9 cellular contexts compared by ENCODE assay signal in the genomic region with DNA sequence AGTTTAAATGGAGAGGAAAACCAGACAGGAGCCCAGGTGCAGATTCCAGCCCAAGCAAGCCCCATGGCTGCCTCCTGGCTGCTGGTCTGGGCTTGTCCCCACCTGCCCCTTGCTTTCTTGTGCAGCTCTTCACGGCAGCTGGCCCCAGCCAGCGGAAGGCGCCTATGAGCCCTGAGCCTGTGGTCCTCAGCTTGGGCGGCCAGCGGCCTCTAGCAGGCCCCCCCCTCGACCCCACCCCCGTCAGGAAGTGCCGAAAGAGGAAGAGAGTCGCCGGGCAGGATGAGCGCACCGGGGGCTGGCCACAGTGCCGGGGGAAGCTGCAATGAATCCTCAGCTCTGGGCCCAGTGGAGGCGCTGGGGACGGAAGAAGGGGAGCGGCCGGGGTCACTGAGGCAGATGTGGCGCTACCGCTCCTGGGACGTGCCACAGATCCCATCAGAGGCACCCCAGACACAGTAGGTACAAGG. TPM values are rescaled to one million over a fixed set of nuclear protein-coding genes. Genes with fewer than 3 reads are reported as not detected.
DNase-seq lines count a peak whose midpoint lies in the region; ATAC-seq and TF ChIP-seq lines count a peak whose summit lies in the region.
"Had no signal": no experiment of that assay in that cellular context is flagged by ENCODE, and none has a peak within 500 bp of the region (broad histone marks: within the 10 kb centered on the region; RNA-seq: fewer than 3 reads in every experiment).

No MANE protein-coding gene starts in this region.

- H3K9me3 ChIP-seq in Loucy (ENCODE audit: insufficient read depth, low read depth, low read length) (no peaks in the 10 kb centered on the region), lower lobe of right lung (no peaks in the 10 kb centered on the region)

- H3K27me3 ChIP-seq in Loucy (ENCODE audit: insufficient read depth, low read length, poor library complexity, severe bottlenecking): no peaks in the 10 kb centered on the region
- H3K27me3 ChIP-seq in lower lobe of right lung (ENCODE audit: low read depth): no peaks in the 10 kb centered on the region

- H3K4me1 ChIP-seq in Loucy (ENCODE audit: insufficient read depth, low read length, poor library complexity, severe bottlenecking): peaks cover 82% of the 10 kb centered on the region
- H3K4me1 ChIP-seq in lower lobe of right lung: peaks cover 78% of the 10 kb centered on the region
- no peaks in the 10 kb centered on the region for H3K4me1 ChIP-seq in urinary bladder (ENCODE audit: insufficient read depth)

- ATAC-seq in lower lobe of right lung: peak; percentile 34 to 47
- no peak for ATAC-seq in GM19351 (IDR thresholded peaks at IDR 0.05; ENCODE audit: unreplicated experiment)
- ATAC-seq in GM18517 (IDR thresholded peaks at IDR 0.05; ENCODE audit: unreplicated experiment): no peak
- ATAC-seq: HCT116 had no signal

- H2AFZ ChIP-seq in Loucy (ENCODE audit: low read length): no peak overlapping the region

- no peaks in the 10 kb centered on the region for H3K36me3 ChIP-seq in Loucy (ENCODE audit: insufficient read depth, low read length)
- no peaks in the 10 kb centered on the region for H3K36me3 ChIP-seq in lower lobe of right lung
- no peaks in the 10 kb centered on the region for H3K36me3 ChIP-seq in urinary bladder (ENCODE audit: insufficient read depth)

- H3K4me3 ChIP-seq in Loucy (ENCODE audit: low read length, poor library complexity, severe bottlenecking) (peak overlapping the region; percentile 72), lower lobe of right lung (peak overlapping the region; percentile 64), urinary bladder (ENCODE audit: low read depth, low read length) (peak overlapping the region; percentile 5), foreskin fibroblast (ENCODE audit: low read depth in 1 of 2, low read length in 2 of 2) (no peak overlapping the region)

- DNase-seq in DMS 273 treated with DMSO at 0.1 percent for 48 hours (lab: John Stamatoyannopoulos, UW) (peak; percentile 34), lower lobe of right lung (peak; percentile 84), foreskin fibroblast (no peak)

- H3K27ac ChIP-seq in angular gyrus (ENCODE audit: low read depth, low read length): peak overlapping the region; percentile 72
- H3K27ac ChIP-seq in lower lobe of right lung: peak overlapping the region; percentile 88
- H3K27ac ChIP-seq in urinary bladder (ENCODE audit: low read depth): peak overlapping the region; percentile 33

- peak overlapping the region; percentile 88 for H3K4me2 ChIP-seq in Loucy (ENCODE audit: low read depth, low read length, poor library complexity, severe bottlenecking)

- peak overlapping the region; percentile 87 for H3K9ac ChIP-seq in Loucy (ENCODE audit: low read depth, low read length, poor library complexity, severe bottlenecking)

- intact Hi-C loops in lower lobe of right lung (cut with DNase I): no loop called here

- 55% methylated on average over 20 of the region's 20 CpGs for WGBS in urinary bladder

- H4K20me1 ChIP-seq in Loucy (ENCODE audit: insufficient read depth, low read length, poor library complexity, severe bottlenecking): peaks cover 18% of the 10 kb centered on the region

- no peaks in the 10 kb centered on the region for H3K9me2 ChIP-seq in Loucy (replicated peaks; ENCODE audit: low read depth, low read length)

- TF ChIP-seq CTCF in Loucy (conservative IDR thresholded peaks at IDR 0.05; ENCODE audit: low read length) (no peak), lower lobe of right lung (IDR thresholded peaks at IDR 0.05) (no peak), foreskin fibroblast (IDR thresholded peaks at IDR 0.05; ENCODE audit: low read depth, low read length) (no peak)

- peaks cover 43% of the 10 kb centered on the region for H3K79me2 ChIP-seq in Loucy (ENCODE audit: insufficient read depth, low read length)

- peaks cover 19% of the 10 kb centered on the region for H3F3A ChIP-seq in Loucy (ENCODE audit: low read depth)

RNA-seq across cellular contexts. Expression of gene DGKZ, which starts 2.1 kb away (rescaled TPM):
- 55.3 TPM for total RNA-seq in lower lobe of right lung
- 18.5 TPM for total RNA-seq in urinary bladder
- polyA plus RNA-seq in urinary bladder: 47.8 TPM

RNA-seq across cellular contexts. Expression of gene MDK, which starts 36.3 kb away (rescaled TPM):
- total RNA-seq in lower lobe of right lung (26.1 TPM), urinary bladder (68.8 TPM)
- 58.3 TPM for polyA plus RNA-seq in urinary bladder

RNA-seq across cellular contexts. Expression of gene CHRM4, which starts 46.4 kb away (rescaled TPM):
- total RNA-seq in lower lobe of right lung (not detected), urinary bladder (0.21 TPM)
- 0.56 TPM for polyA plus RNA-seq in urinary bladder

Comparison
In these comparisons a context has a peak if more than half of its experiments do, and no peak if none do; other contexts are left out.
1. DNase-seq: peak in DMS 273 treated with DMSO at 0.1 percent for 48 hours (single experiment) and lower lobe of right lung (single experiment); none in foreskin fibroblast (0 of 2).
2. H3K4me3 ChIP-seq: peak in Loucy (single experiment), lower lobe of right lung (single experiment) and urinary bladder (single experiment); none in foreskin fibroblast (0 of 2).
3. H3K27ac ChIP-seq: peak in every context shown above with its lines; median percentile 88 in lower lobe of right lung; 72 in angular gyrus; 33 in urinary bladder.
4. ATAC-seq: peak in lower lobe of right lung (2 of 2); none in GM19351 (single experiment) and GM18517 (single experiment).